In genomic region chr6:11076540-11076939, GRCh38 we compare ENCODE assay signal across 23 cellular contexts. TPM values are rescaled to one million over a fixed set of nuclear protein-coding genes. Genes with fewer than 3 reads are reported as not detected.
DNase-seq lines count a peak whose midpoint lies in the region; ATAC-seq and TF ChIP-seq lines count a peak whose summit lies in the region.
"Had no signal": no experiment of that assay in that cellular context is flagged by ENCODE, and none has a peak within 500 bp of the region (broad histone marks: within the 10 kb centered on the region; RNA-seq: fewer than 3 reads in every experiment).

No MANE protein-coding gene starts in this region.

- H2AFZ ChIP-seq in Loucy (ENCODE audit: low read length) = peak overlapping the region; percentile 12; the same call in 1 of the 2 replicates
- no peak overlapping the region for H2AFZ ChIP-seq in MM.1S (ENCODE audit: low read length)

- peak overlapping the region; percentile 5 for H3K27ac ChIP-seq in foreskin keratinocyte
- no peak overlapping the region for H3K27ac ChIP-seq in MM.1S (ENCODE audit: low read length)

- DNase-seq in NCI-H526 (lab: John Stamatoyannopoulos, UW) (peak; percentile 28 to 61), NCI-H526 treated with DMSO at 0.1 percent for 48 hours (lab: John Stamatoyannopoulos, UW) (no peak), foreskin keratinocyte (peak; percentile 60 to 73), MM.1S (no peak)
- DNase-seq: AML-193; C1 segment of cervical spinal cord; CD8-positive, alpha-beta T cell; GF-D8; NCI-H1417; NCI-H187 treated with DMSO at 0.1 percent for 48 hours; NCI-H2107; NCI-H2227 treated with DMSO at 0.1 percent for 48 hours; NCI-H510A; NCI-H774; SHP77 had no signal

- H3K4me1 ChIP-seq in Loucy (ENCODE audit: insufficient read depth, low read length, poor library complexity, severe bottlenecking) (no peaks in the 10 kb centered on the region), foreskin keratinocyte (peaks cover 13% of the 10 kb centered on the region), MM.1S (ENCODE audit: low read length) (no peaks in the 10 kb centered on the region)

- H3K9me2 ChIP-seq in Loucy (replicated peaks; ENCODE audit: low read depth, low read length) (no peaks in the 10 kb centered on the region), MM.1S (replicated peaks; ENCODE audit: insufficient read depth, low read length) (no peaks in the 10 kb centered on the region)

- H3K36me3 ChIP-seq in Loucy (ENCODE audit: insufficient read depth, low read length) = no peaks in the 10 kb centered on the region
- no peaks in the 10 kb centered on the region for H3K36me3 ChIP-seq in MM.1S (replicated peaks; ENCODE audit: insufficient read depth, low read length)

- H3K27me3 ChIP-seq in Loucy (ENCODE audit: insufficient read depth, low read length, poor library complexity, severe bottlenecking) (no peaks in the 10 kb centered on the region), foreskin keratinocyte (no peaks in the 10 kb centered on the region), MM.1S (replicated peaks; ENCODE audit: insufficient read depth, low read length) (no peaks in the 10 kb centered on the region)

- H3K4me3 ChIP-seq in Loucy (ENCODE audit: low read length, poor library complexity, severe bottlenecking) = no peak overlapping the region
- H3K4me3 ChIP-seq in MM.1S (ENCODE audit: low read length) = no peak overlapping the region

- H4K20me1 ChIP-seq in Loucy (ENCODE audit: insufficient read depth, low read length, poor library complexity, severe bottlenecking) (no peaks in the 10 kb centered on the region), MM.1S (ENCODE audit: insufficient read depth, low read length) (no peaks in the 10 kb centered on the region)

- peak; percentile 62 for ATAC-seq in foreskin keratinocyte
- no peak for ATAC-seq in HG03460 (IDR thresholded peaks at IDR 0.05; ENCODE audit: unreplicated experiment)
- ATAC-seq in GM21381 (IDR thresholded peaks at IDR 0.05; ENCODE audit: unreplicated experiment) = no peak
- ATAC-seq: CD8-positive, alpha-beta T cell had no signal

- H3K4me2 ChIP-seq in Loucy (ENCODE audit: low read depth, low read length, poor library complexity, severe bottlenecking) (no peak overlapping the region), MM.1S (ENCODE audit: low read depth, low read length) (no peak overlapping the region)

- H3F3A ChIP-seq in Loucy (ENCODE audit: low read depth) (no peaks in the 10 kb centered on the region), MM.1S (ENCODE audit: insufficient read depth, low read length) (no peaks in the 10 kb centered on the region)

- TF ChIP-seq CTCF in Loucy (conservative IDR thresholded peaks at IDR 0.05; ENCODE audit: low read length) (no peak), foreskin keratinocyte (conservative IDR thresholded peaks at IDR 0.05) (no peak), MM.1S (IDR thresholded peaks at IDR 0.05; ENCODE audit: low read length) (no peak)

- H3K9me3 ChIP-seq in Loucy (ENCODE audit: insufficient read depth, low read depth, low read length) = no peaks in the 10 kb centered on the region
- H3K9me3 ChIP-seq in MM.1S (replicated peaks; ENCODE audit: insufficient read depth, low read length) = no peaks in the 10 kb centered on the region

- H3K79me2 ChIP-seq in Loucy (ENCODE audit: insufficient read depth, low read length) (no peaks in the 10 kb centered on the region), MM.1S (ENCODE audit: low read length) (no peaks in the 10 kb centered on the region)

- H3K9ac ChIP-seq in Loucy (ENCODE audit: low read depth, low read length, poor library complexity, severe bottlenecking) = no peak overlapping the region
- no peak overlapping the region for H3K9ac ChIP-seq in MM.1S (ENCODE audit: low read length)

RNA-seq across cellular contexts. Expression of gene SMIM13, which starts 17.1 kb away (rescaled TPM):
- 9.8 and 12.1 TPM in 2 replicates for total RNA-seq in foreskin keratinocyte
- polyA plus RNA-seq in foreskin keratinocyte = 6.6 and 7.0 TPM in 2 replicates

RNA-seq across cellular contexts. Expression of gene ELOVL2, which starts 32.4 kb away (rescaled TPM):
- 0.10 and 0.18 TPM in 2 replicates for total RNA-seq in foreskin keratinocyte
- 0.06 and 0.07 TPM in 2 replicates for polyA plus RNA-seq in foreskin keratinocyte
- total RNA-seq: CD8-positive, alpha-beta T cell had no signal
- polyA plus RNA-seq: IgD-negative memory B cell had no signal

RNA-seq across cellular contexts. Expression of gene ERVFRD-1, which starts 35.0 kb away (rescaled TPM):
- not detected in 2 replicates for total RNA-seq in foreskin keratinocyte
- not detected in 2 replicates for polyA plus RNA-seq in foreskin keratinocyte
- total RNA-seq: A172; CD8-positive, alpha-beta T cell; M059J; RPMI7951 had no signal
- polyA plus RNA-seq: AG04450, IgD-negative memory B cell had no signal

Comparison
In these comparisons a context has a peak if more than half of its experiments do, and no peak if none do; other contexts are left out.
1. DNase-seq: peak in NCI-H526 (2 of 2) and foreskin keratinocyte (2 of 2); none in NCI-H526 treated with DMSO at 0.1 percent for 48 hours (single experiment) and MM.1S (single experiment).